In the genomic region with DNA sequence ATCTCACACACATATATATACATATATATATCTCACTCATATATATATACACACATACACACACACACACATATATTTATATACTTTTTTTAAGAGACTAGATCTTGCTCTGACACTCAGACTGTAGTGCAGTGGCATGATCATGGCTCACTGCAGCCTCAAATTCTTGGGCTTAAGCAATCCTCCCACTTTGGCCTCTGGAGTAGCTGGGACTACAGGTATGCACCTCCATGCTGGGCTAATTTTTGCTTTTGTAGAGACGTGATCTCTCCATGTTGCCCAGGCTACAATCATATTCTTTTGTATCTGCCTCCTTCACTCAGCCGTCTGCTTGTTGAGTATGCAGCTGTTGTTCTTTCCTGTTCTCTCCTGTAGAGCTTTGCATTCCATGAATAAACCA, we compare ENCODE assay signal across 32 cellular contexts.
"Had no signal": no experiment of that assay in that cellular context is flagged by ENCODE, and none has a peak within 500 bp of the region (broad histone marks: within the 10 kb centered on the region; RNA-seq: fewer than 3 reads in every experiment).

No MANE protein-coding gene starts in this region.

- ATAC-seq: activated CD4-positive, alpha-beta T cell treated with anti-CD3 and anti-CD28 coated beads for 36 hours; activated CD8-positive, alpha-beta memory T cell treated with anti-CD3 and anti-CD28 coated beads, Interleukin-2, amount 10 ng/mL, durations not matched to agents 7 days and 5 days; activated CD8-positive, alpha-beta T cell treated with anti-CD3 and anti-CD28 coated beads, Interleukin-2, amount 10 ng/mL, durations not matched to agents 7 days and 5 days; activated naive CD8-positive, alpha-beta T cell treated with anti-CD3 and anti-CD28 coated beads, Interleukin-2, amount 50 U/mL, for 24 hours; esophagus mucosa; T-cell had no signal

- H3K27me3 Mint-ChIP-seq: activated CD4-positive, alpha-beta memory T cell treated with anti-CD3 and anti-CD28 coated beads for 36 hours; activated CD4-positive, alpha-beta T cell treated with anti-CD3 and anti-CD28 coated beads for 36 hours; activated CD4-positive, alpha-beta T cell treated with anti-CD3 and anti-CD28 coated beads, Interleukin-2, amount 10 ng/mL, durations not matched to agents 24 days and 14 days; activated naive CD4-positive, alpha-beta T cell treated with anti-CD3 and anti-CD28 coated beads, Interleukin-2, amount 50 U/mL, for 24 hours; activated naive CD8-positive, alpha-beta T cell treated with anti-CD3 and anti-CD28 coated beads for 36 hours; activated naive CD8-positive, alpha-beta T cell treated with anti-CD3 and anti-CD28 coated beads, Interleukin-2, amount 50 U/mL, for 24 hours; brain; T-cell had no signal

- H3K36me3 Mint-ChIP-seq: activated CD4-positive, alpha-beta memory T cell treated with anti-CD3 and anti-CD28 coated beads for 36 hours; activated CD8-positive, alpha-beta memory T cell treated with anti-CD3 and anti-CD28 coated beads, Interleukin-2, amount 10 ng/mL, durations not matched to agents 7 days and 5 days; activated naive CD4-positive, alpha-beta T cell treated with anti-CD3 and anti-CD28 coated beads, Interleukin-2, amount 50 U/mL, for 24 hours; activated naive CD8-positive, alpha-beta T cell treated with anti-CD3 and anti-CD28 coated beads for 36 hours; brain; T-cell had no signal

- H3K27ac Mint-ChIP-seq: activated CD4-positive, alpha-beta memory T cell treated with anti-CD3 and anti-CD28 coated beads for 36 hours; activated CD4-positive, alpha-beta T cell treated with anti-CD3 and anti-CD28 coated beads for 36 hours; activated CD4-positive, alpha-beta T cell treated with anti-CD3 and anti-CD28 coated beads, Interleukin-2, amount 10 ng/mL, durations not matched to agents 24 days and 14 days; activated CD8-positive, alpha-beta memory T cell treated with anti-CD3 and anti-CD28 coated beads, Interleukin-2, amount 10 ng/mL, durations not matched to agents 7 days and 5 days; activated CD8-positive, alpha-beta T cell treated with anti-CD3 and anti-CD28 coated beads, Interleukin-2, amount 10 ng/mL, durations not matched to agents 7 days and 5 days; activated naive CD4-positive, alpha-beta T cell treated with anti-CD3 and anti-CD28 coated beads for 36 hours; activated naive CD4-positive, alpha-beta T cell treated with anti-CD3 and anti-CD28 coated beads, Interleukin-2, amount 50 U/mL, for 24 hours; activated naive CD8-positive, alpha-beta T cell treated with anti-CD3 and anti-CD28 coated beads for 36 hours; activated naive CD8-positive, alpha-beta T cell treated with anti-CD3 and anti-CD28 coated beads, Interleukin-2, amount 50 U/mL, for 24 hours; activated T-helper 1 cell treated with anti-CD3 and anti-CD28 coated beads, Interleukin-12 subunit alpha, Interleukin-12 subunit beta, Interleukin-2, Interleukin-4 antibody, amounts not matched to agents 30 ng/mL and 10 ng/mL and 1 ng/mL, durations not matched to agents 14 hours and 24 hours and 36 hours; activated T-helper 2 cell treated with anti-CD3 and anti-CD28 coated beads, Interferon-gamma antibody, Interleukin-2, Interleukin-4, amounts not matched to agents 10 μg/mL and 5 μg/mL and 100 μg/mL, durations not matched to agents 14 hours and 24 hours and 36 hours; brain; T-cell; T-helper 1 cell treated with Interleukin-12 subunit alpha and Interleukin-12 subunit beta and Interleukin-4 antibody, amounts not matched to agents 30 μg/mL and 1 μg/mL, for 36 hours had no signal

- H3K4me1 Mint-ChIP-seq: brain had no signal

- H3K9me3 ChIP-seq: adrenal gland, ascending aorta, breast epithelium, colonic mucosa had no signal

- H3K36me3 ChIP-seq: adrenal gland, ascending aorta, breast epithelium, cardiac muscle cell, colonic mucosa had no signal

- H3K27me3 ChIP-seq: adrenal gland, ascending aorta, breast epithelium, cardiac muscle cell, colonic mucosa had no signal

- DNase-seq: activated CD4-positive, alpha-beta memory T cell treated with anti-CD3 and anti-CD28 coated beads for 36 hours; activated CD4-positive, alpha-beta T cell treated with anti-CD3 and anti-CD28 coated beads for 36 hours; activated CD4-positive, alpha-beta T cell treated with anti-CD3 and anti-CD28 coated beads, Interleukin-2, amount 10 ng/mL, durations not matched to agents 24 days and 14 days; activated CD4-positive, CD25-positive, alpha-beta regulatory T cell; activated CD4-positive, CD25-positive, alpha-beta regulatory T cell treated with anti-CD3 and anti-CD28 coated beads, Interleukin-2, amount 50 U/mL, for 72 hours; activated CD8-positive, alpha-beta memory T cell treated with anti-CD3 and anti-CD28 coated beads, Interleukin-2, amount 10 ng/mL, durations not matched to agents 7 days and 5 days; activated CD8-positive, alpha-beta memory T cell treated with anti-CD3 and anti-CD28 coated beads, Interleukin-2, amount 50 U/mL, for 4 hours; activated CD8-positive, alpha-beta T cell treated with anti-CD3 and anti-CD28 coated beads, Interleukin-2, amount 10 ng/mL, durations not matched to agents 7 days and 5 days; activated effector memory CD4-positive, alpha-beta T cell treated with anti-CD3 and anti-CD28 coated beads, Interleukin-2, amount 50 U/mL, for 16 hours; activated naive CD4-positive, alpha-beta T cell treated with anti-CD3 and anti-CD28 coated beads for 36 hours; activated naive CD8-positive, alpha-beta T cell treated with anti-CD3 and anti-CD28 coated beads for 36 hours; activated naive CD8-positive, alpha-beta T cell treated with anti-CD3 and anti-CD28 coated beads, Interleukin-2, amount 50 U/mL, for 24 hours; activated T-cell treated with anti-CD3 and anti-CD28 coated beads, Interleukin-2, amount 50 U/mL, for 1 hour; activated T-cell treated with anti-CD3 and anti-CD28 coated beads, Interleukin-2, amount 50 U/mL, for 48 hours; adrenal gland; amygdala; central memory CD4-positive, alpha-beta T cell; cerebellar nuclear complex; colonic mucosa; effector CD8-positive, alpha-beta T cell; foreskin fibroblast; T-cell; T-helper 9 cell had no signal

- H3K4me3 ChIP-seq: adrenal gland, ascending aorta, breast epithelium, cardiac muscle cell, colonic mucosa had no signal

- H3K4me1 ChIP-seq: adrenal gland, ascending aorta, breast epithelium, colonic mucosa had no signal

- H3K9me3 Mint-ChIP-seq: activated CD4-positive, alpha-beta memory T cell treated with anti-CD3 and anti-CD28 coated beads for 36 hours; activated CD4-positive, alpha-beta T cell treated with anti-CD3 and anti-CD28 coated beads, Interleukin-2, amount 10 ng/mL, durations not matched to agents 24 days and 14 days; activated naive CD4-positive, alpha-beta T cell treated with anti-CD3 and anti-CD28 coated beads for 36 hours; activated naive CD4-positive, alpha-beta T cell treated with anti-CD3 and anti-CD28 coated beads, Interleukin-2, amount 50 U/mL, for 24 hours; activated naive CD8-positive, alpha-beta T cell treated with anti-CD3 and anti-CD28 coated beads, Interleukin-2, amount 50 U/mL, for 24 hours; activated T-helper 2 cell treated with anti-CD3 and anti-CD28 coated beads, Interferon-gamma antibody, Interleukin-2, Interleukin-4, amounts not matched to agents 10 μg/mL and 5 μg/mL and 100 μg/mL, durations not matched to agents 14 hours and 24 hours and 36 hours; T-cell; T-helper 1 cell treated with Interleukin-12 subunit alpha and Interleukin-12 subunit beta and Interleukin-4 antibody, amounts not matched to agents 30 μg/mL and 1 μg/mL, for 36 hours had no signal

- H3K4me3 Mint-ChIP-seq: activated CD4-positive, alpha-beta memory T cell treated with anti-CD3 and anti-CD28 coated beads for 36 hours; activated CD4-positive, alpha-beta T cell treated with anti-CD3 and anti-CD28 coated beads for 36 hours; activated CD4-positive, alpha-beta T cell treated with anti-CD3 and anti-CD28 coated beads, Interleukin-2, amount 10 ng/mL, durations not matched to agents 24 days and 14 days; activated CD8-positive, alpha-beta memory T cell treated with anti-CD3 and anti-CD28 coated beads, Interleukin-2, amount 10 ng/mL, durations not matched to agents 7 days and 5 days; activated CD8-positive, alpha-beta T cell treated with anti-CD3 and anti-CD28 coated beads, Interleukin-2, amount 10 ng/mL, durations not matched to agents 7 days and 5 days; activated naive CD4-positive, alpha-beta T cell treated with anti-CD3 and anti-CD28 coated beads for 36 hours; activated naive CD4-positive, alpha-beta T cell treated with anti-CD3 and anti-CD28 coated beads, Interleukin-2, amount 50 U/mL, for 24 hours; activated naive CD8-positive, alpha-beta T cell treated with anti-CD3 and anti-CD28 coated beads for 36 hours; activated naive CD8-positive, alpha-beta T cell treated with anti-CD3 and anti-CD28 coated beads, Interleukin-2, amount 50 U/mL, for 24 hours; activated T-helper 1 cell treated with anti-CD3 and anti-CD28 coated beads, Interleukin-12 subunit alpha, Interleukin-12 subunit beta, Interleukin-2, Interleukin-4 antibody, amounts not matched to agents 30 ng/mL and 10 ng/mL and 1 ng/mL, durations not matched to agents 14 hours and 24 hours and 36 hours; brain; T-cell; T-helper 1 cell treated with Interleukin-12 subunit alpha and Interleukin-12 subunit beta and Interleukin-4 antibody, amounts not matched to agents 30 μg/mL and 1 μg/mL, for 36 hours had no signal

- H3K27ac ChIP-seq: adrenal gland, ascending aorta, breast epithelium, cardiac muscle cell, colonic mucosa had no signal
